ENCODE assay signal across 16 cellular contexts in the genomic region with DNA sequence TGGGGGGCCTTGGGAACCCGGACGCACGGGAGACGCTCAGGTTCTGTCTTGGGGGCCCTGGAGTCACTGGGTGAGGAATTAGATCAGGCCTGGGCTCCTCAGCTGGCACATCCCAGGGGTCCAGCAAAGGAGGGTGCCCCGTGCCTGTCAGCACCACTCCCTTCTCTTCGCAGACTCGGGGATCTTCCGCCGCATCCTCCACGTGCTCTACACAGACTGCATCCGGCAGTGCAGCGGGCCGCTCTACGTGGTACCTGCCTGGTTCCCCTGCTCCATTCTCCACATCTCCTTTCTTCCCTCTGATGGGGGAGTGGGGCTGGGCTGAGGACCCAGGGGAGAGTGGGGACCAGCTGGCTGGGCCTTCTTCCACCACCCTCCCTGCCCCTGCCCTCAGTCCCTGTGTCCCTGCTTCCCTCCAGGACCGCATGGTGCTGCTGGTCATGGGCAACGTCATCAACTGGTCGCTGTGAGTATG. TPM values are rescaled to one million over a fixed set of nuclear protein-coding genes. Genes with fewer than 3 reads are reported as not detected.
DNase-seq lines count a peak whose midpoint lies in the region; ATAC-seq and TF ChIP-seq lines count a peak whose summit lies in the region.
"Had no signal": no experiment of that assay in that cellular context is flagged by ENCODE, and none has a peak within 500 bp of the region (broad histone marks: within the 10 kb centered on the region; RNA-seq: fewer than 3 reads in every experiment).

No MANE protein-coding gene starts in this region.

- no peak overlapping the region for H3K4me3 ChIP-seq in BLaER1 treated with 17β-estradiol and CSF1 and Interleukin-3, amounts not matched to agents 10 nM and 100 nM
- H3K4me3 ChIP-seq: GM23338 had no signal

- peak overlapping the region in 8 of 11 experiments; percentile 2 to 89 (median 31); a peak in 12 of 22 replicates for H3K4me2 ChIP-seq in BLaER1 treated with 17β-estradiol and CSF1 and Interleukin-3, amounts not matched to agents 10 nM and 100 nM
- H3K4me2 ChIP-seq: GM23338 had no signal

- peaks cover 46 to 82% (median 63%) of the 10 kb centered on the region in 10 experiments for H3K4me1 ChIP-seq in BLaER1 treated with 17β-estradiol and CSF1 and Interleukin-3, amounts not matched to agents 10 nM and 100 nM

- H3K27ac ChIP-seq in BLaER1 treated with 17β-estradiol and CSF1 and Interleukin-3, amounts not matched to agents 10 nM and 100 nM, result peak overlapping the region in 9 of 11 experiments; percentile 12 to 96 (median 92); a peak in 16 of 22 replicates
- H3K27ac ChIP-seq in CD4-positive, alpha-beta T cell (ENCODE audit: low read depth, low read length), result peak overlapping the region; percentile 9

- peaks cover 5% of the 10 kb centered on the region for H3K4me1 Mint-ChIP-seq in CD4-positive, alpha-beta T cell (ENCODE audit: low read depth)
- H3K4me1 Mint-ChIP-seq in dendritic cell treated with granulocyte-macrophage colony-stimulating factor and Interleukin-4, amounts not matched to agents 40 ng/mL and 50 ng/mL, for 4 days (ENCODE audit: low read depth), result peaks cover 70% of the 10 kb centered on the region

- peaks cover 37% of the 10 kb centered on the region for H3K36me3 Mint-ChIP-seq in CD4-positive, alpha-beta T cell (ENCODE audit: low read depth)
- peaks cover 100% of the 10 kb centered on the region for H3K36me3 Mint-ChIP-seq in dendritic cell treated with granulocyte-macrophage colony-stimulating factor and Interleukin-4, amounts not matched to agents 40 ng/mL and 50 ng/mL, for 4 days (ENCODE audit: low read depth)

- H3K27me3 ChIP-seq in BLaER1 treated with 17β-estradiol and CSF1 and Interleukin-3, amounts not matched to agents 10 nM and 100 nM, result no peaks in the 10 kb centered on the region
- H3K27me3 ChIP-seq in CD4-positive, alpha-beta T cell (ENCODE audit: control insufficient read depth, insufficient read depth, low read length), result no peaks in the 10 kb centered on the region

- peaks cover 0 to 5% (median 0%) of the 10 kb centered on the region in 11 experiments; a peak in 1 of 22 replicates for H3K9me3 ChIP-seq in BLaER1 treated with 17β-estradiol and CSF1 and Interleukin-3, amounts not matched to agents 10 nM and 100 nM (replicated peaks in 1 of 11)
- H3K9me3 ChIP-seq in CD4-positive, alpha-beta T cell (ENCODE audit: control insufficient read depth, low read length), result no peaks in the 10 kb centered on the region

- intact Hi-C loops in CD4-positive, alpha-beta T cell (cut with DNase I, micrococcal nuclease), result no loop called here
- intact Hi-C loops in dendritic cell treated with granulocyte-macrophage colony-stimulating factor and Interleukin-4, amounts not matched to agents 40 ng/mL and 50 ng/mL, for 4 days (cut with micrococcal nuclease), result no loop called here

- TF ChIP-seq CTCF in CD4-positive, alpha-beta T cell (IDR thresholded peaks at IDR 0.05), result no peak
- TF ChIP-seq CTCF in omental fat pad (IDR thresholded peaks at IDR 0.05), result no peak

- H3K27ac Mint-ChIP-seq in CD4-positive, alpha-beta T cell, result no peak overlapping the region
- H3K27ac Mint-ChIP-seq in dendritic cell treated with granulocyte-macrophage colony-stimulating factor and Interleukin-4, amounts not matched to agents 40 ng/mL and 50 ng/mL, for 4 days, result peak overlapping the region; percentile 20
- H3K27ac Mint-ChIP-seq: GM23338 had no signal

- H3K4me3 Mint-ChIP-seq in CD4-positive, alpha-beta T cell, result no peak overlapping the region
- no peak overlapping the region for H3K4me3 Mint-ChIP-seq in dendritic cell treated with granulocyte-macrophage colony-stimulating factor and Interleukin-4, amounts not matched to agents 40 ng/mL and 50 ng/mL, for 4 days
- H3K4me3 Mint-ChIP-seq: GM23338 had no signal

- H4K20me1 ChIP-seq in BLaER1 treated with 17β-estradiol and CSF1 and Interleukin-3, amounts not matched to agents 10 nM and 100 nM, result no peaks in the 10 kb centered on the region

- POLR2A ChIA-PET in CD4-positive, alpha-beta T cell (lab: Charles Lee), result no interaction called here

- CTCF ChIA-PET in CD4-positive, alpha-beta T cell (lab: Charles Lee), result no interaction called here

- ATAC-seq in CD4-positive, alpha-beta T cell (ENCODE audit: poor library complexity), result no peak
- no peak for ATAC-seq in omental fat pad (ENCODE audit: low FRiP score)
- ATAC-seq: GM23338, HepG2 had no signal

- peak overlapping the region in 1 of 11 experiments; percentile 17; a peak in 1 of 22 replicates for H3K9ac ChIP-seq in BLaER1 treated with 17β-estradiol and CSF1 and Interleukin-3, amounts not matched to agents 10 nM and 100 nM

- peaks cover 0 to 89% (median 71%) of the 10 kb centered on the region in 11 experiments; a peak in 19 of 22 replicates for H3K36me3 ChIP-seq in BLaER1 treated with 17β-estradiol and CSF1 and Interleukin-3, amounts not matched to agents 10 nM and 100 nM

- no peaks in the 10 kb centered on the region for H3K9me3 Mint-ChIP-seq in CD4-positive, alpha-beta T cell
- H3K9me3 Mint-ChIP-seq in dendritic cell treated with granulocyte-macrophage colony-stimulating factor and Interleukin-4, amounts not matched to agents 40 ng/mL and 50 ng/mL, for 4 days, result no peaks in the 10 kb centered on the region
- H3K9me3 Mint-ChIP-seq: GM23338 had no signal

- no peaks in the 10 kb centered on the region for H3K27me3 Mint-ChIP-seq in CD4-positive, alpha-beta T cell
- H3K27me3 Mint-ChIP-seq in dendritic cell treated with granulocyte-macrophage colony-stimulating factor and Interleukin-4, amounts not matched to agents 40 ng/mL and 50 ng/mL, for 4 days, result no peaks in the 10 kb centered on the region

- DNase-seq in CD4-positive, alpha-beta T cell, result no peak
- DNase-seq in omental fat pad (ENCODE audit: low spot score), result peak; percentile 18
- no peak for DNase-seq in NOMO-1 treated with dmso at 0.1 percent for 144 hours (lab: John Stamatoyannopoulos, UW; ENCODE audit: unreplicated experiment)
- DNase-seq in RPMI8226, result no peak
- DNase-seq in NCI-H1436 treated with DMSO at 0.1 percent for 48 hours (lab: John Stamatoyannopoulos, UW), result no peak
- DNase-seq: DND-41, Karpas-422, MM.1S, NCI-H1092 treated with DMSO at 0.1 percent for 48 hours, NCI-H1694 treated with DMSO at 0.1 percent for 48 hours, NCI-H526 treated with DMSO at 0.1 percent for 48 hours, T-helper 1 cell had no signal

RNA-seq across cellular contexts. Expression of gene TAGLN, which starts 6.7 kb away (rescaled TPM):
- 1 to 10 TPM; 8.4 to 9.5 TPM for total RNA-seq in CD4-positive, alpha-beta T cell
- 1,000 to 10,000 TPM in 1 of 4 donors, 100 to 1,000 TPM in 3; 731 to 1,161 (median 827) TPM for total RNA-seq in omental fat pad

RNA-seq across cellular contexts. Expression of gene SIDT2, which starts 13.9 kb away (rescaled TPM):
- total RNA-seq in CD4-positive, alpha-beta T cell, result 100 to 1,000 TPM; 197 to 200 TPM
- 100 to 1,000 TPM in 1 of 4 donors, 10 to 100 TPM in 3; 63.4 to 101 (median 81.1) TPM for total RNA-seq in omental fat pad

RNA-seq across cellular contexts. Expression of gene PCSK7, which starts 39.4 kb away (rescaled TPM):
- total RNA-seq in CD4-positive, alpha-beta T cell, result 100 to 1,000 TPM; 229 to 247 TPM
- 10 to 100 TPM; 39.8 to 78.1 (median 50.0) TPM for total RNA-seq in omental fat pad

RNA-seq across cellular contexts. Expression of gene RNF214, which starts 40.0 kb away (rescaled TPM):
- 10 to 100 TPM; 12.9 to 15.8 TPM for total RNA-seq in CD4-positive, alpha-beta T cell
- 10 to 100 TPM in 2 of 4 donors, 1 to 10 TPM in 2; 7.7 to 12.1 (median 9.8) TPM for total RNA-seq in omental fat pad

RNA-seq across cellular contexts. Expression of gene PAFAH1B2, which starts 48.4 kb away (rescaled TPM):
- 10 to 100 TPM; 44.3 to 45.6 TPM for total RNA-seq in CD4-positive, alpha-beta T cell
- 100 to 1,000 TPM in 2 of 4 donors, 10 to 100 TPM in 2; 76.0 to 108 (median 98.6) TPM for total RNA-seq in omental fat pad

Comparison
In these comparisons a context has a peak if more than half of its experiments do, and no peak if none do; other contexts are left out.
1. RNA of gene TAGLN, which starts 6.7 kb away (total RNA-seq): 731 to 1,161 TPM in omental fat pad; 8.4 to 9.5 TPM in CD4-positive, alpha-beta T cell; every median in the first group is over 10 times any median in the second.